ENCODE assay signal across 19 cellular contexts in genomic region chr3:143163562-143163961, GRCh38. TPM values are rescaled to one million over a fixed set of nuclear protein-coding genes. Genes with fewer than 3 reads are reported as not detected.
A peak's percentile ranks its signal among the peaks of the same experiment; 100 is the strongest.
DNase-seq lines count a peak whose midpoint lies in the region; ATAC-seq and TF ChIP-seq lines count a peak whose summit lies in the region.
"Had no signal": no experiment of that assay in that cellular context is flagged by ENCODE, and none has a peak within 500 bp of the region (broad histone marks: within the 10 kb centered on the region; RNA-seq: fewer than 3 reads in every experiment).

No MANE protein-coding gene starts in this region.

- H3K4me1 ChIP-seq in psoas muscle = peaks cover 3% of the 10 kb centered on the region

- no peak overlapping the region for H3K4me3 Mint-ChIP-seq in activated T-cell treated with anti-CD3 and anti-CD28 coated beads, Interleukin-2, amount 50 U/mL, for 24 hours
- peak overlapping the region in 1 of 2 donors; percentile 78 for H3K4me3 Mint-ChIP-seq in activated T-cell treated with anti-CD3 and anti-CD28 coated beads, Interleukin-2, amount 50 U/mL, for 72 hours
- H3K4me3 Mint-ChIP-seq in activated T-helper 2 cell treated with anti-CD3 and anti-CD28 coated beads, Interferon-gamma antibody, Interleukin-2, Interleukin-4, amounts not matched to agents 10 μg/mL and 5 μg/mL and 100 μg/mL, durations not matched to agents 14 hours and 24 hours and 36 hours (ENCODE audit: low read depth) = no peak overlapping the region
- no peak overlapping the region for H3K4me3 Mint-ChIP-seq in stimulated activated memory B cell treated with anti-CD40 and anti-IgM and Interleukin-4, amounts not matched to agents 10 μg/mL and 1 μg/mL and 100 μg/mL, for 72 hours
- H3K4me3 Mint-ChIP-seq: endodermal cell had no signal

- H3K36me3 ChIP-seq in psoas muscle (ENCODE audit: insufficient read depth in 1 of 2, low read depth in 1 of 2) = no peaks in the 10 kb centered on the region

- H3K9me3 ChIP-seq in psoas muscle = no peaks in the 10 kb centered on the region

- TF ChIP-seq CTCF in psoas muscle (IDR thresholded peaks at IDR 0.05) = no peak

- H3K27ac ChIP-seq in psoas muscle = no peak overlapping the region

- H3K4me3 ChIP-seq in psoas muscle = no peak overlapping the region

- H3K36me3 Mint-ChIP-seq in activated T-cell treated with anti-CD3 and anti-CD28 coated beads, Interleukin-2, amount 50 U/mL, for 24 hours (ENCODE audit: low read depth) = no peaks in the 10 kb centered on the region
- H3K36me3 Mint-ChIP-seq in activated T-cell treated with anti-CD3 and anti-CD28 coated beads, Interleukin-2, amount 50 U/mL, for 72 hours (ENCODE audit: insufficient read depth in 2 of 2) = no peaks in the 10 kb centered on the region
- H3K36me3 Mint-ChIP-seq in activated T-helper 2 cell treated with anti-CD3 and anti-CD28 coated beads, Interferon-gamma antibody, Interleukin-2, Interleukin-4, amounts not matched to agents 10 μg/mL and 5 μg/mL and 100 μg/mL, durations not matched to agents 14 hours and 24 hours and 36 hours (ENCODE audit: low read depth) = no peaks in the 10 kb centered on the region
- no peaks in the 10 kb centered on the region for H3K36me3 Mint-ChIP-seq in stimulated activated memory B cell treated with anti-CD40 and anti-IgM and Interleukin-4, amounts not matched to agents 10 μg/mL and 1 μg/mL and 100 μg/mL, for 72 hours

- 60 to 77% (median 73%) methylated on average over 2 of the region's 2 CpGs for WGBS in psoas muscle, 3 donors

- peak overlapping the region; percentile 19 for H3K27ac Mint-ChIP-seq in activated T-cell treated with anti-CD3 and anti-CD28 coated beads, Interleukin-2, amount 50 U/mL, for 24 hours
- H3K27ac Mint-ChIP-seq in activated T-cell treated with anti-CD3 and anti-CD28 coated beads, Interleukin-2, amount 50 U/mL, for 72 hours = no peak overlapping the region
- H3K27ac Mint-ChIP-seq in activated T-helper 2 cell treated with anti-CD3 and anti-CD28 coated beads, Interferon-gamma antibody, Interleukin-2, Interleukin-4, amounts not matched to agents 10 μg/mL and 5 μg/mL and 100 μg/mL, durations not matched to agents 14 hours and 24 hours and 36 hours = peak overlapping the region; percentile 90
- peak overlapping the region; percentile 76 for H3K27ac Mint-ChIP-seq in stimulated activated memory B cell treated with anti-CD40 and anti-IgM and Interleukin-4, amounts not matched to agents 10 μg/mL and 1 μg/mL and 100 μg/mL, for 72 hours
- H3K27ac Mint-ChIP-seq: endodermal cell had no signal

- H3K4me1 Mint-ChIP-seq in activated T-cell treated with anti-CD3 and anti-CD28 coated beads, Interleukin-2, amount 50 U/mL, for 24 hours (ENCODE audit: low read depth) = peaks cover 63% of the 10 kb centered on the region
- peaks cover 69% of the 10 kb centered on the region for H3K4me1 Mint-ChIP-seq in activated T-cell treated with anti-CD3 and anti-CD28 coated beads, Interleukin-2, amount 50 U/mL, for 72 hours (ENCODE audit: low read depth)
- H3K4me1 Mint-ChIP-seq in activated T-helper 2 cell treated with anti-CD3 and anti-CD28 coated beads, Interferon-gamma antibody, Interleukin-2, Interleukin-4, amounts not matched to agents 10 μg/mL and 5 μg/mL and 100 μg/mL, durations not matched to agents 14 hours and 24 hours and 36 hours (ENCODE audit: low read depth) = peaks cover 61% of the 10 kb centered on the region
- H3K4me1 Mint-ChIP-seq in stimulated activated memory B cell treated with anti-CD40 and anti-IgM and Interleukin-4, amounts not matched to agents 10 μg/mL and 1 μg/mL and 100 μg/mL, for 72 hours = peaks cover 43% of the 10 kb centered on the region
- H3K4me1 Mint-ChIP-seq: endodermal cell had no signal

- no peaks in the 10 kb centered on the region for H3K27me3 ChIP-seq in psoas muscle (ENCODE audit: insufficient read depth in 3 of 3, low read length in 2 of 3)

- ATAC-seq in activated T-cell treated with anti-CD3 and anti-CD28 coated beads, Interleukin-2, amount 50 U/mL, for 72 hours (replicated peaks in 1 of 2) = no peak
- no peak for ATAC-seq in stimulated activated memory B cell treated with anti-CD40 and anti-IgM and Interleukin-4, amounts not matched to agents 10 μg/mL and 1 μg/mL and 100 μg/mL, for 72 hours
- ATAC-seq in GM21786 (IDR thresholded peaks at IDR 0.05; ENCODE audit: unreplicated experiment) = no peak
- ATAC-seq in psoas muscle = no peak
- ATAC-seq: left cardiac atrium had no signal

- no peak for DNase-seq in activated T-cell treated with anti-CD3 and anti-CD28 coated beads, Interleukin-2, amount 50 U/mL, for 24 hours
- no peak for DNase-seq in activated T-cell treated with anti-CD3 and anti-CD28 coated beads, Interleukin-2, amount 50 U/mL, for 72 hours
- peak; percentile 69 for DNase-seq in MV-4-11 (lab: John Stamatoyannopoulos, UW)
- no peak for DNase-seq in activated T-helper 2 cell treated with anti-CD3 and anti-CD28 coated beads, Interferon-gamma antibody, Interleukin-2, Interleukin-4, amounts not matched to agents 10 μg/mL and 5 μg/mL and 100 μg/mL, durations not matched to agents 14 hours and 24 hours and 36 hours (ENCODE audit: low spot score)
- no peak for DNase-seq in AML-193 (lab: John Stamatoyannopoulos, UW)
- DNase-seq in psoas muscle = no peak
- DNase-seq: activated CD4-positive, alpha-beta T cell treated with anti-CD3 and anti-CD28 coated beads for 4 hours; activated naive CD4-positive, alpha-beta T cell treated with anti-CD3 and anti-CD28 coated beads, Interleukin-2, amount 50 U/mL, for 16 hours; COR-L47; endodermal cell; glutamatergic neuron; KG1; left cardiac atrium; midbrain; NCI-H1092 treated with DMSO at 0.1 percent for 48 hours; NCI-H2081 treated with DMSO at 0.1 percent for 48 hours; NCI-H524 had no signal

- intact Hi-C loops in activated T-helper 2 cell treated with anti-CD3 and anti-CD28 coated beads, Interferon-gamma antibody, Interleukin-2, Interleukin-4, amounts not matched to agents 10 μg/mL and 5 μg/mL and 100 μg/mL, durations not matched to agents 14 hours and 24 hours and 36 hours (cut with micrococcal nuclease) = no loop called here
- intact Hi-C loops in psoas muscle (cut with DNase I) = no loop called here

- H3K27me3 Mint-ChIP-seq in activated T-cell treated with anti-CD3 and anti-CD28 coated beads, Interleukin-2, amount 50 U/mL, for 24 hours = no peaks in the 10 kb centered on the region
- H3K27me3 Mint-ChIP-seq in activated T-cell treated with anti-CD3 and anti-CD28 coated beads, Interleukin-2, amount 50 U/mL, for 72 hours (ENCODE audit: low read depth) = no peaks in the 10 kb centered on the region
- no peaks in the 10 kb centered on the region for H3K27me3 Mint-ChIP-seq in activated T-helper 2 cell treated with anti-CD3 and anti-CD28 coated beads, Interferon-gamma antibody, Interleukin-2, Interleukin-4, amounts not matched to agents 10 μg/mL and 5 μg/mL and 100 μg/mL, durations not matched to agents 14 hours and 24 hours and 36 hours (ENCODE audit: low read depth)
- H3K27me3 Mint-ChIP-seq in stimulated activated memory B cell treated with anti-CD40 and anti-IgM and Interleukin-4, amounts not matched to agents 10 μg/mL and 1 μg/mL and 100 μg/mL, for 72 hours = no peaks in the 10 kb centered on the region

- H3K9me3 Mint-ChIP-seq in activated T-cell treated with anti-CD3 and anti-CD28 coated beads, Interleukin-2, amount 50 U/mL, for 24 hours = no peaks in the 10 kb centered on the region
- no peaks in the 10 kb centered on the region for H3K9me3 Mint-ChIP-seq in activated T-cell treated with anti-CD3 and anti-CD28 coated beads, Interleukin-2, amount 50 U/mL, for 72 hours
- H3K9me3 Mint-ChIP-seq in activated T-helper 2 cell treated with anti-CD3 and anti-CD28 coated beads, Interferon-gamma antibody, Interleukin-2, Interleukin-4, amounts not matched to agents 10 μg/mL and 5 μg/mL and 100 μg/mL, durations not matched to agents 14 hours and 24 hours and 36 hours = no peaks in the 10 kb centered on the region
- no peaks in the 10 kb centered on the region for H3K9me3 Mint-ChIP-seq in stimulated activated memory B cell treated with anti-CD40 and anti-IgM and Interleukin-4, amounts not matched to agents 10 μg/mL and 1 μg/mL and 100 μg/mL, for 72 hours
- H3K9me3 Mint-ChIP-seq: endodermal cell had no signal

RNA-seq across cellular contexts. Expression of gene CHST2, which starts 44.0 kb away (rescaled TPM):
- 1 to 10 TPM; 5.3 to 5.6 TPM for total RNA-seq in activated T-cell treated with anti-CD3 and anti-CD28 coated beads, Interleukin-2, amount 50 U/mL, for 72 hours
- total RNA-seq in activated T-helper 2 cell treated with anti-CD3 and anti-CD28 coated beads, Interferon-gamma antibody, Interleukin-2, Interleukin-4, amounts not matched to agents 10 μg/mL and 5 μg/mL and 100 μg/mL, durations not matched to agents 14 hours and 24 hours and 36 hours = 7.4 and 7.7 TPM in 2 replicates
- 1 to 10 TPM; 1.1 to 2.1 (median 1.8) TPM for total RNA-seq in psoas muscle
- 1 to 10 TPM in 2 of 3 donors, under 1 TPM in 1; 0.64 to 2.9 (median 1.4) TPM for polyA plus RNA-seq in psoas muscle
